ENCODE assay signal across 8 cellular contexts in genomic region chr16:27330542-27330941, GRCh38. TPM values are rescaled to one million over a fixed set of nuclear protein-coding genes. Genes with fewer than 3 reads are reported as not detected.
DNase-seq lines count a peak whose midpoint lies in the region; ATAC-seq and TF ChIP-seq lines count a peak whose summit lies in the region.

No MANE protein-coding gene starts in this region.

- WGBS in urinary bladder, result 25% methylated on average over 5 of the region's 5 CpGs

- no peaks in the 10 kb centered on the region for H3K27me3 ChIP-seq in dorsolateral prefrontal cortex
- H3K27me3 ChIP-seq in muscle layer of duodenum (ENCODE audit: low read depth, low read length), result no peaks in the 10 kb centered on the region
- H3K27me3 ChIP-seq in WERI-Rb-1 (ENCODE audit: insufficient read depth, low read depth, severe bottlenecking), result no peaks in the 10 kb centered on the region

- no peak for DNase-seq in activated naive CD8-positive, alpha-beta T cell treated with anti-CD3 and anti-CD28 coated beads for 36 hours
- DNase-seq in dorsolateral prefrontal cortex (peak in 3 of 10 donors; percentile 43 to 66 (median 49)), WERI-Rb-1 (no peak), cortex of kidney (lab: John Stamatoyannopoulos, UW) (no peak)

- H3K27ac ChIP-seq in dorsolateral prefrontal cortex, result peak overlapping the region in 46 of 59 donors; percentile 12 to 92 (median 69)
- peak overlapping the region; percentile 98 for H3K27ac ChIP-seq in muscle layer of duodenum (ENCODE audit: low read length)
- H3K27ac ChIP-seq in urinary bladder (ENCODE audit: low read depth), result peak overlapping the region; percentile 72
- no peak overlapping the region for H3K27ac ChIP-seq in WERI-Rb-1

- no peaks in the 10 kb centered on the region for H3K9me3 ChIP-seq in muscle layer of duodenum (ENCODE audit: control insufficient read depth in 1 of 2, low read length in 2 of 2)
- no peaks in the 10 kb centered on the region for H3K9me3 ChIP-seq in WERI-Rb-1 (ENCODE audit: severe bottlenecking)

- peak overlapping the region; percentile 93 for H3K27ac Mint-ChIP-seq in activated naive CD8-positive, alpha-beta T cell
- no peak overlapping the region for H3K27ac Mint-ChIP-seq in activated naive CD8-positive, alpha-beta T cell treated with anti-CD3 and anti-CD28 coated beads for 36 hours

- no peak for ATAC-seq in GM19397 (IDR thresholded peaks at IDR 0.05; ENCODE audit: unreplicated experiment)

- H3K4me3 ChIP-seq in dorsolateral prefrontal cortex, result no peak overlapping the region
- H3K4me3 ChIP-seq in muscle layer of duodenum (ENCODE audit: low read depth in 1 of 2, low read length in 2 of 2), result peak overlapping the region in 1 of 2 donors; percentile 24
- no peak overlapping the region for H3K4me3 ChIP-seq in urinary bladder (ENCODE audit: low read depth, low read length)
- H3K4me3 ChIP-seq in WERI-Rb-1 (ENCODE audit: low read depth, low read length), result no peak overlapping the region

- intact Hi-C loops in dorsolateral prefrontal cortex (cut with DNase I), result no loop called here

- no peaks in the 10 kb centered on the region for H3K27me3 Mint-ChIP-seq in activated naive CD8-positive, alpha-beta T cell
- H3K27me3 Mint-ChIP-seq in activated naive CD8-positive, alpha-beta T cell treated with anti-CD3 and anti-CD28 coated beads for 36 hours, result no peaks in the 10 kb centered on the region

- peaks cover 31% of the 10 kb centered on the region for H3K36me3 Mint-ChIP-seq in activated naive CD8-positive, alpha-beta T cell
- peaks cover 70% of the 10 kb centered on the region for H3K36me3 Mint-ChIP-seq in activated naive CD8-positive, alpha-beta T cell treated with anti-CD3 and anti-CD28 coated beads for 36 hours

- TF ChIP-seq CTCF in dorsolateral prefrontal cortex (IDR thresholded peaks at IDR 0.05 in 54 of 56, conservative IDR thresholded peaks at IDR 0.05 in 2 of 56; ENCODE audit: low read depth in 1 of 56, partially characterized antibody in 56 of 56), result no peak
- no peak for TF ChIP-seq CTCF in WERI-Rb-1 (IDR thresholded peaks at IDR 0.05; ENCODE audit: low read depth, low read length)

- H3K9me3 Mint-ChIP-seq in activated naive CD8-positive, alpha-beta T cell (ENCODE audit: low read depth), result no peaks in the 10 kb centered on the region
- no peaks in the 10 kb centered on the region for H3K9me3 Mint-ChIP-seq in activated naive CD8-positive, alpha-beta T cell treated with anti-CD3 and anti-CD28 coated beads for 36 hours

- peaks cover 70% of the 10 kb centered on the region for H3K4me1 Mint-ChIP-seq in activated naive CD8-positive, alpha-beta T cell (ENCODE audit: low read depth)
- peaks cover 62% of the 10 kb centered on the region for H3K4me1 Mint-ChIP-seq in activated naive CD8-positive, alpha-beta T cell treated with anti-CD3 and anti-CD28 coated beads for 36 hours

- H3K36me3 ChIP-seq in muscle layer of duodenum (ENCODE audit: control insufficient read depth in 1 of 2, insufficient read depth in 2 of 2, low read length in 2 of 2), result peaks cover 0 to 17% of the 10 kb centered on the region in 2 donors
- no peaks in the 10 kb centered on the region for H3K36me3 ChIP-seq in urinary bladder (ENCODE audit: insufficient read depth)
- H3K36me3 ChIP-seq in WERI-Rb-1, result peaks cover 20% of the 10 kb centered on the region

- peaks cover 11 to 21% of the 10 kb centered on the region in 2 donors for H3K4me1 ChIP-seq in muscle layer of duodenum (ENCODE audit: control insufficient read depth in 1 of 2, insufficient read depth in 2 of 2, low read length in 2 of 2)
- H3K4me1 ChIP-seq in urinary bladder (ENCODE audit: insufficient read depth), result no peaks in the 10 kb centered on the region

- no peak overlapping the region for H3K4me3 Mint-ChIP-seq in activated naive CD8-positive, alpha-beta T cell
- H3K4me3 Mint-ChIP-seq in activated naive CD8-positive, alpha-beta T cell treated with anti-CD3 and anti-CD28 coated beads for 36 hours, result no peak overlapping the region

RNA-seq across cellular contexts. Expression of gene IL4R, which starts 16.8 kb away (rescaled TPM):
- total RNA-seq in activated naive CD8-positive, alpha-beta T cell treated with anti-CD3 and anti-CD28 coated beads for 36 hours, result 100 to 1,000 TPM; 183 to 190 TPM
- 10 to 100 TPM in 114 of 120 experiments, 1 to 10 TPM in 6; 6.1 to 78.9 (median 30.8) TPM for total RNA-seq in dorsolateral prefrontal cortex
- total RNA-seq in urinary bladder, result 26.2 TPM
- 75.2 TPM for polyA plus RNA-seq in urinary bladder
